In genomic region chr2:96806468-96807126, GRCh38 we compare ENCODE assay signal across 8 cellular contexts. TPM values are rescaled to one million over a fixed set of nuclear protein-coding genes. Genes with fewer than 3 reads are reported as not detected.
DNase-seq lines count a peak whose midpoint lies in the region; ATAC-seq, FAIRE-seq and TF ChIP-seq lines count a peak whose summit lies in the region.

No MANE protein-coding gene starts in this region.

- FAIRE-seq in GM18507 (lab: Jason Lieb, UNC): peak; percentile 91

- DNase-seq in GM18507 (ENCODE audit: extremely low spot score, insufficient read length, low read depth) (peak; percentile 47), suprapubic skin (ENCODE audit: low spot score in 2 of 2) (no peak), dedifferentiated amniotic fluid mesenchymal stem cell (ENCODE audit: extremely low spot score) (no peak), H7 (no peak), HEK293T (ENCODE audit: extremely low spot score) (no peak)
- DNase-seq in activated T-cell treated with anti-CD3 and anti-CD28 coated beads, Interleukin-2, amount 50 U/mL, for 1 hour: peak; percentile 55

- H3K9me3 ChIP-seq in mucosa of rectum (ENCODE audit: control insufficient read depth in 2 of 2, low read length in 2 of 2): no peaks in the 10 kb centered on the region
- H3K9me3 ChIP-seq in suprapubic skin: no peaks in the 10 kb centered on the region

- peaks cover 0 to 4% of the 10 kb centered on the region in 2 donors for H3K4me1 ChIP-seq in mucosa of rectum (ENCODE audit: control insufficient read depth in 2 of 2, insufficient read depth in 2 of 2, low read length in 2 of 2)
- H3K4me1 ChIP-seq in suprapubic skin: no peaks in the 10 kb centered on the region

- H3K27ac ChIP-seq in mucosa of rectum (ENCODE audit: low read depth in 2 of 2, low read length in 2 of 2) (peak overlapping the region; percentile 29 to 56), suprapubic skin (no peak overlapping the region)

- peak; percentile 64 for ATAC-seq in HG02981 (IDR thresholded peaks at IDR 0.05; ENCODE audit: unreplicated experiment)

- no peak overlapping the region for H3K9ac ChIP-seq in mucosa of rectum (ENCODE audit: low read depth in 1 of 2, low read length in 2 of 2)

- peaks cover 44 to 47% of the 10 kb centered on the region in 2 donors for H3K36me3 ChIP-seq in mucosa of rectum (ENCODE audit: control insufficient read depth in 2 of 2, insufficient read depth in 2 of 2, low read length in 2 of 2)
- peaks cover 29% of the 10 kb centered on the region for H3K36me3 ChIP-seq in suprapubic skin
- H3K36me3 ChIP-seq in H7 (replicated peaks; ENCODE audit: control insufficient read depth, insufficient read depth, low read length): peaks cover 2% of the 10 kb centered on the region; the same call in 1 of the 2 replicates

- 87% methylated on average over 23 of the region's 23 CpGs for WGBS in suprapubic skin

- POLR2A ChIA-PET in HEK293T (lab: Yijun Ruan, JAX): interaction anchor here (1.0 kb wide), 1 partner anchor 44 kb away, joined by 3 read pairs; no protein-coding TSS in a partner anchor

- H3K27me3 ChIP-seq in mucosa of rectum (ENCODE audit: control insufficient read depth in 2 of 2, insufficient read depth in 2 of 2, low read length in 2 of 2) (no peaks in the 10 kb centered on the region), suprapubic skin (no peaks in the 10 kb centered on the region), H7 (ENCODE audit: control insufficient read depth, insufficient read depth, low read length) (no peaks in the 10 kb centered on the region)

- H3K4me3 ChIP-seq in mucosa of rectum (ENCODE audit: low read length in 2 of 2) (peak overlapping the region; percentile 15 to 33), suprapubic skin (no peak overlapping the region), H7 (ENCODE audit: insufficient read depth, low read depth, low read length) (no peak overlapping the region)

- CTCF ChIA-PET in HEK293T (lab: Yijun Ruan, JAX): no interaction called here

- TF ChIP-seq CTCF in suprapubic skin (IDR thresholded peaks at IDR 0.05): no peak

- no peak for TF ChIP-seq EP300 in suprapubic skin (IDR thresholded peaks at IDR 0.05)

- TF ChIP-seq POLR2A in suprapubic skin (IDR thresholded peaks at IDR 0.05): no peak

TF ChIP-seq in HEK293T, 16 proteins besides CTCF, POLR2A, EP300 and RAD21:
- TF ChIP-seq FOXK2 (IDR thresholded peaks at IDR 0.05): no peak
- no peak for TF ChIP-seq ELF4 (IDR thresholded peaks at IDR 0.05)
- no peak for TF ChIP-seq ZNF384 (IDR thresholded peaks at IDR 0.05)
- no peak for TF ChIP-seq CTBP1 (IDR thresholded peaks at IDR 0.05; ENCODE audit: borderline replicate concordance)
- TF ChIP-seq HDGF (IDR thresholded peaks at IDR 0.05; ENCODE audit: borderline replicate concordance): no peak
- TF ChIP-seq NFRKB (IDR thresholded peaks at IDR 0.05): no peak
- no peak for TF ChIP-seq PKNOX1 (IDR thresholded peaks at IDR 0.05)
- no peak for TF ChIP-seq SUZ12 (IDR thresholded peaks at IDR 0.05)
- no peak for TF ChIP-seq TARDBP (IDR thresholded peaks at IDR 0.05)
- no peak for TF ChIP-seq FOXA1 (IDR thresholded peaks at IDR 0.05)
- no peak for TF ChIP-seq LEF1 (IDR thresholded peaks at IDR 0.05; ENCODE audit: borderline replicate concordance)
- no peak for TF ChIP-seq BHLHE40 (IDR thresholded peaks at IDR 0.05; ENCODE audit: borderline replicate concordance)

RNA-seq across cellular contexts. Expression of gene CNNM3, which starts 9.5 kb away (rescaled TPM):
- 10 to 100 TPM; 12.6 to 28.3 (median 16.5) TPM for total RNA-seq in suprapubic skin
- total RNA-seq in H7 (2014; rRNA removed; shearing (Covaris generic)): 13.8 and 19.3 TPM in 2 replicates

RNA-seq across cellular contexts. Expression of gene ANKRD23, which starts 37.2 kb away (rescaled TPM):
- total RNA-seq in suprapubic skin: 10 to 100 TPM in 1 of 4 donors, 1 to 10 TPM in 3; 6.1 to 22.3 (median 7.2) TPM
- total RNA-seq in H7 (2014; rRNA removed; shearing (Covaris generic)): 2.5 and 4.4 TPM in 2 replicates

RNA-seq across cellular contexts. Expression of gene CNNM4, which starts 45.9 kb away (rescaled TPM):
- 10 to 100 TPM; 14.9 to 18.9 (median 16.3) TPM for total RNA-seq in suprapubic skin
- total RNA-seq in H7 (2014; rRNA removed; shearing (Covaris generic)): 10.8 and 15.8 TPM in 2 replicates

RNA-seq across cellular contexts. Expression of gene ANKRD39, which starts 51.2 kb away (rescaled TPM):
- total RNA-seq in suprapubic skin: 10 to 100 TPM; 16.1 to 22.1 (median 20.6) TPM
- total RNA-seq in H7 (2014; rRNA removed; shearing (Covaris generic)): 13.1 and 13.5 TPM in 2 replicates

Comparison
In these comparisons a context has a peak if more than half of its experiments do, and no peak if none do; other contexts are left out.
1. DNase-seq: peak in GM18507 (single experiment) and activated T-cell treated with anti-CD3 and anti-CD28 coated beads, Interleukin-2, amount 50 U/mL, for 1 hour (single experiment); none in suprapubic skin (0 of 2), dedifferentiated amniotic fluid mesenchymal stem cell (single experiment), H7 (single experiment) and HEK293T (single experiment).
2. H3K4me3 ChIP-seq: peak in mucosa of rectum (2 of 2); none in suprapubic skin (single experiment) and H7 (single experiment).